ENCODE assay signal across 10 cellular contexts in the genomic region with DNA sequence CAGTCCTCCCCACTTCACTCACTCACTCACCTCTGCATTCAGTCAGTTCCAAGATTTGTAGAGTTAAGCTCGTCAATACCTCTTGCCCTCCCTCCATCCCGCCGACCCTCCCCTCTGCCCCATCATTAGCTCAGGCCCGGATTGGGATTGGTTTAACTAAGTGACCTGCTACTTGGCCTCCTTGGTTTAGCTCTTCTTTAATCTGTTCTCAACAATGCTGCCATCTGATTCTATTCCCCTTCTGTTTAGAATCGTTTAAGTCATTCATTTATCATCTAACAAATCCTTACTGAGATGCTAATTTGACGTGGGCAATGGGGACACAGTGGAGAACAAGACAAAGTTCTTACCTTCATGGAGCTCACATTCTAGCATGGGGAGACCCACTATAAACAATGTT.
DNase-seq lines count a peak whose midpoint lies in the region; ATAC-seq and TF ChIP-seq lines count a peak whose summit lies in the region.
"Had no signal": no experiment of that assay in that cellular context is flagged by ENCODE, and none has a peak within 500 bp of the region (broad histone marks: within the 10 kb centered on the region; RNA-seq: fewer than 3 reads in every experiment).

No MANE protein-coding gene starts in this region.

- H3K27me3 ChIP-seq in CD8-positive, alpha-beta T cell (ENCODE audit: insufficient read depth, low read length) = no peaks in the 10 kb centered on the region
- H3K27me3 ChIP-seq: BE2C had no signal

- POLR2A ChIA-PET in CD8-positive, alpha-beta T cell (lab: Charles Lee) = no interaction called here
- POLR2A ChIA-PET in naive thymus-derived CD8-positive, alpha-beta T cell (lab: Charles Lee) = no interaction called here

- H3K9me3 ChIP-seq in CD8-positive, alpha-beta T cell (ENCODE audit: low read length) = no peaks in the 10 kb centered on the region
- H3K9me3 ChIP-seq: BE2C had no signal

- H3K27me3 Mint-ChIP-seq in activated naive CD4-positive, alpha-beta T cell treated with anti-CD3 and anti-CD28 coated beads, Interleukin-2, amount 50 U/mL, for 24 hours = no peaks in the 10 kb centered on the region
- no peaks in the 10 kb centered on the region for H3K27me3 Mint-ChIP-seq in activated naive CD4-positive, alpha-beta T cell treated with anti-CD3 and anti-CD28 coated beads for 36 hours (ENCODE audit: low read depth)
- H3K27me3 Mint-ChIP-seq in CD8-positive, alpha-beta T cell (ENCODE audit: low read depth) = peaks cover 4% of the 10 kb centered on the region
- H3K27me3 Mint-ChIP-seq in activated T-helper 17 cell treated with anti-CD3 and anti-CD28 coated beads, Interleukin-2, amount 50 U/mL, for 72 hours = peaks cover 13% of the 10 kb centered on the region
- H3K27me3 Mint-ChIP-seq in naive thymus-derived CD8-positive, alpha-beta T cell = peaks cover 0 to 3% (median 2%) of the 10 kb centered on the region in 5 donors

- H3K4me3 ChIP-seq in CD8-positive, alpha-beta T cell (ENCODE audit: low read depth, low read length) = no peak overlapping the region

- peaks cover 3% of the 10 kb centered on the region for H3K4me1 ChIP-seq in CD8-positive, alpha-beta T cell (ENCODE audit: insufficient read depth, low read length)
- H3K4me1 ChIP-seq: BE2C had no signal

- peak overlapping the region; percentile 61 for H3K4me3 Mint-ChIP-seq in activated naive CD4-positive, alpha-beta T cell treated with anti-CD3 and anti-CD28 coated beads, Interleukin-2, amount 50 U/mL, for 24 hours
- H3K4me3 Mint-ChIP-seq in activated naive CD4-positive, alpha-beta T cell treated with anti-CD3 and anti-CD28 coated beads for 36 hours = no peak overlapping the region
- peak overlapping the region; percentile 75 for H3K4me3 Mint-ChIP-seq in CD8-positive, alpha-beta T cell
- peak overlapping the region; percentile 50 for H3K4me3 Mint-ChIP-seq in activated T-helper 17 cell treated with anti-CD3 and anti-CD28 coated beads, Interleukin-2, amount 50 U/mL, for 72 hours
- H3K4me3 Mint-ChIP-seq in naive thymus-derived CD8-positive, alpha-beta T cell = peak overlapping the region in 7 of 10 donors; percentile 1 to 83 (median 80)

- H3K27ac ChIP-seq in CD8-positive, alpha-beta T cell (ENCODE audit: low read depth, low read length) = no peak overlapping the region

- H3K9me3 Mint-ChIP-seq in activated naive CD4-positive, alpha-beta T cell treated with anti-CD3 and anti-CD28 coated beads, Interleukin-2, amount 50 U/mL, for 24 hours = no peaks in the 10 kb centered on the region
- no peaks in the 10 kb centered on the region for H3K9me3 Mint-ChIP-seq in activated naive CD4-positive, alpha-beta T cell treated with anti-CD3 and anti-CD28 coated beads for 36 hours
- peaks cover 2% of the 10 kb centered on the region for H3K9me3 Mint-ChIP-seq in CD8-positive, alpha-beta T cell
- H3K9me3 Mint-ChIP-seq in activated T-helper 17 cell treated with anti-CD3 and anti-CD28 coated beads, Interleukin-2, amount 50 U/mL, for 72 hours = no peaks in the 10 kb centered on the region
- peaks cover 0 to 2% (median 0%) of the 10 kb centered on the region in 9 donors for H3K9me3 Mint-ChIP-seq in naive thymus-derived CD8-positive, alpha-beta T cell

- H3K36me3 Mint-ChIP-seq in activated naive CD4-positive, alpha-beta T cell treated with anti-CD3 and anti-CD28 coated beads, Interleukin-2, amount 50 U/mL, for 24 hours = peaks cover 2% of the 10 kb centered on the region
- H3K36me3 Mint-ChIP-seq in activated naive CD4-positive, alpha-beta T cell treated with anti-CD3 and anti-CD28 coated beads for 36 hours (ENCODE audit: low read depth) = no peaks in the 10 kb centered on the region
- no peaks in the 10 kb centered on the region for H3K36me3 Mint-ChIP-seq in CD8-positive, alpha-beta T cell
- H3K36me3 Mint-ChIP-seq in activated T-helper 17 cell treated with anti-CD3 and anti-CD28 coated beads, Interleukin-2, amount 50 U/mL, for 72 hours (ENCODE audit: low read depth) = no peaks in the 10 kb centered on the region
- H3K36me3 Mint-ChIP-seq in naive thymus-derived CD8-positive, alpha-beta T cell = peaks cover 0 to 3% (median 0%) of the 10 kb centered on the region in 3 donors

- intact Hi-C loops in activated naive CD4-positive, alpha-beta T cell treated with anti-CD3 and anti-CD28 coated beads for 36 hours (cut with micrococcal nuclease) = loop anchor here (1.0 to 5.0 kb wide), 2 partner anchors 80 to 163 kb away; no protein-coding TSS in a partner anchor
- intact Hi-C loops in CD8-positive, alpha-beta T cell (cut with DNase I, micrococcal nuclease) = no loop called here

- ATAC-seq in CD8-positive, alpha-beta T cell = no peak
- ATAC-seq in activated T-helper 17 cell treated with anti-CD3 and anti-CD28 coated beads, Interleukin-2, amount 50 U/mL, for 72 hours (replicated peaks) = no peak
- ATAC-seq in naive thymus-derived CD8-positive, alpha-beta T cell = no peak
- no peak for ATAC-seq in HG03571 (IDR thresholded peaks at IDR 0.05; ENCODE audit: unreplicated experiment)

- H3K4me1 Mint-ChIP-seq in activated naive CD4-positive, alpha-beta T cell treated with anti-CD3 and anti-CD28 coated beads, Interleukin-2, amount 50 U/mL, for 24 hours = peaks cover 24% of the 10 kb centered on the region
- H3K4me1 Mint-ChIP-seq in activated naive CD4-positive, alpha-beta T cell treated with anti-CD3 and anti-CD28 coated beads for 36 hours (ENCODE audit: low read depth) = peaks cover 13% of the 10 kb centered on the region
- peaks cover 15% of the 10 kb centered on the region for H3K4me1 Mint-ChIP-seq in CD8-positive, alpha-beta T cell (ENCODE audit: low read depth)
- peaks cover 7% of the 10 kb centered on the region for H3K4me1 Mint-ChIP-seq in activated T-helper 17 cell treated with anti-CD3 and anti-CD28 coated beads, Interleukin-2, amount 50 U/mL, for 72 hours
- peaks cover 6 to 19% (median 18%) of the 10 kb centered on the region in 4 donors for H3K4me1 Mint-ChIP-seq in naive thymus-derived CD8-positive, alpha-beta T cell

- no peak for DNase-seq in activated naive CD4-positive, alpha-beta T cell treated with anti-CD3 and anti-CD28 coated beads for 36 hours
- no peak for DNase-seq in CD8-positive, alpha-beta T cell
- no peak for DNase-seq in naive thymus-derived CD8-positive, alpha-beta T cell
- DNase-seq in DMS79 treated with DMSO at 0.1 percent for 48 hours (lab: John Stamatoyannopoulos, UW) = no peak
- DNase-seq: KG1, NCI-H748 treated with DMSO at 0.1 percent for 48 hours had no signal

- no peak overlapping the region for H3K27ac Mint-ChIP-seq in activated naive CD4-positive, alpha-beta T cell treated with anti-CD3 and anti-CD28 coated beads, Interleukin-2, amount 50 U/mL, for 24 hours
- no peak overlapping the region for H3K27ac Mint-ChIP-seq in activated naive CD4-positive, alpha-beta T cell treated with anti-CD3 and anti-CD28 coated beads for 36 hours
- peak overlapping the region; percentile 1 for H3K27ac Mint-ChIP-seq in CD8-positive, alpha-beta T cell
- H3K27ac Mint-ChIP-seq in activated T-helper 17 cell treated with anti-CD3 and anti-CD28 coated beads, Interleukin-2, amount 50 U/mL, for 72 hours = no peak overlapping the region
- peak overlapping the region in 4 of 10 donors; percentile 27 to 80 (median 76) for H3K27ac Mint-ChIP-seq in naive thymus-derived CD8-positive, alpha-beta T cell

- CTCF ChIA-PET in activated naive CD4-positive, alpha-beta T cell treated with anti-CD3 and anti-CD28 coated beads for 36 hours (lab: Charles Lee) = interaction anchor here (1.2 to 1.3 kb wide), 2 partner anchors 19 to 334 kb away, joined by 4 to 5 read pairs; no protein-coding TSS in a partner anchor
- CTCF ChIA-PET in CD8-positive, alpha-beta T cell (lab: Charles Lee) = interaction anchor here (0.9 to 1.1 kb wide), 3 partner anchors 19 to 347 kb away, joined by 3 to 6 read pairs (median 4); no protein-coding TSS in a partner anchor

- no peak for TF ChIP-seq CTCF in CD8-positive, alpha-beta T cell (IDR thresholded peaks at IDR 0.05)

- H3K36me3 ChIP-seq in CD8-positive, alpha-beta T cell (ENCODE audit: insufficient read depth, low read length) = no peaks in the 10 kb centered on the region
- H3K36me3 ChIP-seq: BE2C had no signal
